1 cellular context compared by ENCODE assay signal in genomic region chr12:53220857-53221202, GRCh38.
TF ChIP-seq lines count a peak whose summit lies in the region.

No MANE protein-coding gene starts in this region.

TF ChIP-seq in K562, 482 proteins besides CTCF, POLR2A, EP300 and RAD21 (continues in another document):
- no peak for TF ChIP-seq ATF6 (CRISPR knock-in tag; IDR thresholded peaks at IDR 0.05)
- TF ChIP-seq HMG20A (CRISPR knock-in tag; conservative IDR thresholded peaks at IDR 0.05): no peak
- no peak for TF ChIP-seq ARID3B (CRISPR knock-in tag; IDR thresholded peaks at IDR 0.05; ENCODE audit: borderline replicate concordance)
- peak; percentile 47; the same call in 1 of the 2 replicates for TF ChIP-seq ZNF740 (CRISPR knock-in tag; IDR thresholded peaks at IDR 0.05)
- no peak for TF ChIP-seq ZNF740 (tag; IDR thresholded peaks at IDR 0.05)
- TF ChIP-seq SMAD2 (IDR thresholded peaks at IDR 0.05; ENCODE audit: low read depth, low read length): no peak
- no peak for TF ChIP-seq AFF4 (CRISPR knock-in tag; IDR thresholded peaks at IDR 0.05)
- peak in 1 of 3 experiments; percentile 11 for TF ChIP-seq YY1 (IDR thresholded peaks at IDR 0.05; ENCODE audit: borderline replicate concordance in 1 of 3, control insufficient read depth in 1 of 3, extremely low read depth in 1 of 3, insufficient read depth in 3 of 3, insufficient read length in 1 of 3, insufficient replicate concordance in 2 of 3, low read depth in 1 of 3, low read length in 2 of 3)
- 0 out of 2 replicates have a peak, but pooled peaks have one; percentile 7 for TF ChIP-seq TCF3 (CRISPR knock-in tag; IDR thresholded peaks at IDR 0.05)
- no peak for TF ChIP-seq ZNF561 (CRISPR knock-in tag; conservative IDR thresholded peaks at IDR 0.05)
- TF ChIP-seq POLR2AphosphoS5 (IDR thresholded peaks at IDR 0.05; ENCODE audit: control insufficient read depth, insufficient read depth, low read depth, low read length): no peak
- no peak for TF ChIP-seq ZBED1 (IDR thresholded peaks at IDR 0.05)
- no peak for TF ChIP-seq PREB (CRISPR knock-in tag; IDR thresholded peaks at IDR 0.05)
- TF ChIP-seq ZC3H8 (IDR thresholded peaks at IDR 0.05): no peak
- TF ChIP-seq TGIF2 (CRISPR knock-in tag; IDR thresholded peaks at IDR 0.05): no peak
- no peak for TF ChIP-seq MLX (CRISPR knock-in tag; conservative IDR thresholded peaks at IDR 0.05)
- TF ChIP-seq KLF1 (tag; IDR thresholded peaks at IDR 0.05): no peak
- 0 out of 4 replicates have a peak, but pooled peaks of 1 of the 2 experiments have one; percentile 38 for TF ChIP-seq NONO (IDR thresholded peaks at IDR 0.05; ENCODE audit: low read depth in 2 of 2, low read length in 1 of 2)
- TF ChIP-seq TBL1XR1 (IDR thresholded peaks at IDR 0.05; ENCODE audit: low read length in 2 of 2): no peak
- no peak for TF ChIP-seq RNF219 (CRISPR knock-in tag; IDR thresholded peaks at IDR 0.05)
- TF ChIP-seq NEUROD1 (IDR thresholded peaks at IDR 0.05; ENCODE audit: borderline replicate concordance, low read depth, low read length, partially characterized antibody): no peak
- TF ChIP-seq ZNF282 (CRISPR knock-in tag; IDR thresholded peaks at IDR 0.05): no peak
- no peak for TF ChIP-seq TAF7 (tag; IDR thresholded peaks at IDR 0.05)
- no peak for TF ChIP-seq SRSF1 (IDR thresholded peaks at IDR 0.05; ENCODE audit: low read depth, low read length)
- no peak for TF ChIP-seq ETV6 (IDR thresholded peaks at IDR 0.05; ENCODE audit: borderline replicate concordance in 1 of 2, low read depth in 2 of 2, low read length in 1 of 2)
- no peak for TF ChIP-seq ETV6 (CRISPR knock-in tag; IDR thresholded peaks at IDR 0.05; ENCODE audit: borderline replicate concordance)
- TF ChIP-seq NRF1 (conservative IDR thresholded peaks at IDR 0.05 in 1 of 2, IDR thresholded peaks at IDR 0.05 in 1 of 2): peak; percentile 74 to 78
- peak; percentile 36; the same call in 1 of the 2 replicates for TF ChIP-seq RB1 (IDR thresholded peaks at IDR 0.05; ENCODE audit: low read depth)
- TF ChIP-seq ZNF699 (CRISPR knock-in tag; IDR thresholded peaks at IDR 0.05; ENCODE audit: insufficient replicate concordance): no peak
- no peak for TF ChIP-seq ZNF780A (CRISPR knock-in tag; IDR thresholded peaks at IDR 0.05)
- TF ChIP-seq RBBP5 (IDR thresholded peaks at IDR 0.05; ENCODE audit: borderline replicate concordance, insufficient read depth, low read length, poor library complexity, severe bottlenecking): peak; percentile 56
- TF ChIP-seq BHLHE40 (IDR thresholded peaks at IDR 0.05; ENCODE audit: low read length): no peak
- peak; percentile 42 for TF ChIP-seq MAX (CRISPR knock-in tag; IDR thresholded peaks at IDR 0.05)
- no peak for TF ChIP-seq PTRF (tag; IDR thresholded peaks at IDR 0.05)
- TF ChIP-seq STAT5A (IDR thresholded peaks at IDR 0.05; ENCODE audit: borderline replicate concordance, low read length): no peak
- TF ChIP-seq GTF2A2 (tag; IDR thresholded peaks at IDR 0.05): no peak
- TF ChIP-seq ZNF253 (CRISPR knock-in tag; conservative IDR thresholded peaks at IDR 0.05): no peak
- TF ChIP-seq XRCC5 (IDR thresholded peaks at IDR 0.05; ENCODE audit: low read depth, low read length): no peak
- no peak for TF ChIP-seq ZNF232 (CRISPR knock-in tag; IDR thresholded peaks at IDR 0.05)
- no peak for TF ChIP-seq POU5F1 (IDR thresholded peaks at IDR 0.05; ENCODE audit: borderline replicate concordance, low read depth, low read length, partially characterized antibody)
- TF ChIP-seq ZNF354B (CRISPR knock-in tag; IDR thresholded peaks at IDR 0.05): no peak
- no peak for TF ChIP-seq CREB3L1 (IDR thresholded peaks at IDR 0.05; ENCODE audit: borderline replicate concordance, low read depth)
- no peak for TF ChIP-seq PHB2 (IDR thresholded peaks at IDR 0.05; ENCODE audit: low read depth)
- no peak for TF ChIP-seq RAD51 (IDR thresholded peaks at IDR 0.05; ENCODE audit: borderline replicate concordance, low read depth)
- no peak for TF ChIP-seq ZNF274 (IDR thresholded peaks at IDR 0.05; ENCODE audit: borderline replicate concordance, low read depth, low read length)
- TF ChIP-seq EP400 (IDR thresholded peaks at IDR 0.05): 0 out of 2 replicates have a peak, but pooled peaks have one; percentile 7
- TF ChIP-seq CCNT2 (IDR thresholded peaks at IDR 0.05; ENCODE audit: borderline replicate concordance, extremely low read depth, insufficient read length, low read depth, low read length): peak; percentile 38
- no peak for TF ChIP-seq PYGO2 (tag; IDR thresholded peaks at IDR 0.05)
- TF ChIP-seq ZNF347 (CRISPR knock-in tag; IDR thresholded peaks at IDR 0.05; ENCODE audit: low read depth): no peak
- no peak for TF ChIP-seq MCM2 (IDR thresholded peaks at IDR 0.05; ENCODE audit: low read depth)
- TF ChIP-seq TCFL5 (CRISPR knock-in tag; conservative IDR thresholded peaks at IDR 0.05): no peak
- no peak for TF ChIP-seq ZBTB5 (IDR thresholded peaks at IDR 0.05)
- no peak for TF ChIP-seq ELF2 (CRISPR knock-in tag; IDR thresholded peaks at IDR 0.05)
